Comparison of ENCODE assay signal across 11 cellular contexts in genomic region chr17:50123649-50124349, GRCh38. TPM values are rescaled to one million over a fixed set of nuclear protein-coding genes. Genes with fewer than 3 reads are reported as not detected.
DNase-seq lines count a peak whose midpoint lies in the region; ATAC-seq, FAIRE-seq and TF ChIP-seq lines count a peak whose summit lies in the region.
"Had no signal": no experiment of that assay in that cellular context is flagged by ENCODE, and none has a peak within 500 bp of the region (broad histone marks: within the 10 kb centered on the region; RNA-seq: fewer than 3 reads in every experiment).

No MANE protein-coding gene starts in this region.

- H3K9me3 ChIP-seq in gastroesophageal sphincter, result no peaks in the 10 kb centered on the region
- no peaks in the 10 kb centered on the region for H3K9me3 ChIP-seq in neuron (ENCODE audit: low read length)
- H3K9me3 ChIP-seq: transverse colon had no signal

- DNase-seq in ELF-1 (ENCODE audit: low read depth, low spot score), result peak; percentile 76
- DNase-seq in NCI-H345 treated with DMSO at 0.1 percent for 48 hours (lab: John Stamatoyannopoulos, UW; ENCODE audit: unreplicated experiment), result peak; percentile 14
- no peak for DNase-seq in effector CD4-positive, alpha-beta T cell
- DNase-seq in stimulated activated CD4-positive, alpha-beta T cell treated with anti-CD3 and anti-CD28 coated beads, Interleukin-4, amount 100 ng/mL, for 1 hour, result no peak
- DNase-seq in midbrain (lab: John Stamatoyannopoulos, UW), result no peak
- no peak for DNase-seq in frontal cortex (ENCODE audit: low spot score in 2 of 2)
- DNase-seq: activated CD8-positive, alpha-beta T cell treated with anti-CD3 and anti-CD28 coated beads, Interleukin-2, amount 10 ng/mL, durations not matched to agents 7 days and 5 days; cerebellar nuclear complex; transverse colon had no signal

- H3K4me3 ChIP-seq in gastroesophageal sphincter, result no peak overlapping the region
- peak overlapping the region; percentile 22 for H3K4me3 ChIP-seq in neuron (ENCODE audit: low read length)
- H3K4me3 ChIP-seq: transverse colon had no signal

- no peak for TF ChIP-seq EP300 in gastroesophageal sphincter (IDR thresholded peaks at IDR 0.05)

- no peak for TF ChIP-seq POLR2A in gastroesophageal sphincter (IDR thresholded peaks at IDR 0.05)

- peak; percentile 26 for ATAC-seq in gastroesophageal sphincter
- ATAC-seq: activated CD8-positive, alpha-beta T cell treated with anti-CD3 and anti-CD28 coated beads, Interleukin-2, amount 10 ng/mL, durations not matched to agents 7 days and 5 days had no signal

- H3K27me3 ChIP-seq in gastroesophageal sphincter (no peaks in the 10 kb centered on the region), neuron (ENCODE audit: insufficient read depth, low read length) (no peaks in the 10 kb centered on the region)

- FAIRE-seq in frontal cortex (lab: Jason Lieb, UNC), result no peak

- 28 to 72% methylated on average over 3 to 7 of the region's 12 CpGs for WGBS in gastroesophageal sphincter (ENCODE audit: low coverage in 1 of 2), 2 donors

- H3K4me1 ChIP-seq in gastroesophageal sphincter (peaks cover 0 to 25% (median 1%) of the 10 kb centered on the region in 3 donors), neuron (ENCODE audit: insufficient read depth, low read length) (peaks cover 24% of the 10 kb centered on the region)

- no peak for TF ChIP-seq CTCF in gastroesophageal sphincter (IDR thresholded peaks at IDR 0.05)

- peak overlapping the region; percentile 5 for H2AFZ ChIP-seq in neuron (ENCODE audit: low read depth, low read length)

- H3K36me3 ChIP-seq in gastroesophageal sphincter, result no peaks in the 10 kb centered on the region
- no peaks in the 10 kb centered on the region for H3K36me3 ChIP-seq in neuron (ENCODE audit: insufficient read depth, low read length)
- H3K36me3 ChIP-seq: transverse colon had no signal

- H3K27ac ChIP-seq in gastroesophageal sphincter, result peak overlapping the region in 3 of 4 donors; percentile 41 to 76 (median 57)

RNA-seq across cellular contexts. Expression of gene SAMD14, which starts 6.2 kb away (rescaled TPM):
- 1 to 10 TPM; 1.3 to 2.8 (median 2.3) TPM for total RNA-seq in gastroesophageal sphincter
- total RNA-seq in frontal cortex, result 21.2 TPM

RNA-seq across cellular contexts. Expression of gene PPP1R9B, which starts 26.7 kb away (rescaled TPM):
- 10 to 100 TPM; 23.3 to 38.1 (median 30.8) TPM for total RNA-seq in gastroesophageal sphincter
- total RNA-seq in frontal cortex, result 68.9 TPM

RNA-seq across cellular contexts. Expression of gene PDK2, which starts 28.6 kb away (rescaled TPM):
- total RNA-seq in gastroesophageal sphincter (10 to 100 TPM; 31.6 to 70.6 (median 58.1) TPM), frontal cortex (11.8 TPM)

RNA-seq across cellular contexts. Expression of gene SGCA, which starts 42.0 kb away (rescaled TPM):
- total RNA-seq in gastroesophageal sphincter, result 100 to 1,000 TPM in 2 of 4 donors, 10 to 100 TPM in 2; 58.1 to 145 (median 93.4) TPM
- not detected for total RNA-seq in frontal cortex
- total RNA-seq: activated CD8-positive, alpha-beta T cell treated with anti-CD3 and anti-CD28 coated beads, Interleukin-2, amount 10 ng/mL, durations not matched to agents 7 days and 5 days had no signal

Comparison
In these comparisons a context has a peak if more than half of its experiments do, and no peak if none do; other contexts are left out.
1. DNase-seq: peak in ELF-1 (single experiment) and NCI-H345 treated with DMSO at 0.1 percent for 48 hours (single experiment); none in effector CD4-positive, alpha-beta T cell (single experiment), stimulated activated CD4-positive, alpha-beta T cell treated with anti-CD3 and anti-CD28 coated beads, Interleukin-4, amount 100 ng/mL, for 1 hour (single experiment), midbrain (single experiment) and frontal cortex (0 of 2).